ENCODE assay signal across 10 cellular contexts in the genomic region with DNA sequence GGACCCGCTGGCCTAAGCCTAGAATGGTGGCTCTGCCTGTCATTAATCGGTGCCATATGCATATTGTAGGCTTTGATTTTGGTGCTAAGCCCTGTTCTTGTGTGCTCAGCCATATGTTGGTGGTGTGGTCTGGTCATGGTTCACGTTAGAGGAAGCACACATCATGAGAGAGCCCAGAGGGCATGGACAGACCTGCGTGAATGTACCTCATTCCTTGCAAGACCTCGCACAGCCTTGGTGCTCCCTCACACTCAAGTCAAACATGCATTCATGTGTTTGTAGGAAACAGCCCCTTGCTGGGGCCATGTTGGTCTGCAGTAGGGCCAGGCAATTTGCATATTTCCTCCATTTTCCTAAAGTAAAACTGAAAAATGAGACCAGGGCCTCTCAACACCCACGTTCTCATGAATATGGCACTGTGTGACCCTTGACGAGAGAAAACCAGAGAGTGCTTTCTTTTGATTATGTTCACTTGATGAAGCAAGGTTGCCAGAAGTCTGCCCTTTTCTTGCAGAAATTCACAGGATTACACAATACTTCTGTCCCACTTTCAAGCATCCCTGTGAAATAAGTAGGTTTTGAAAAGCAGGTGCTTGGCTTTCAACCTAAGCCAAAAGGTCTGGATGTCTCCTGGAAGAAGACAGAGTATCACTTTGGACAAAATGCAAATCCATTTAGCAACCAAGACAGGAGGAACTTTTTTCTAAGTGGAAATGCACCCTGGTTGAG.
DNase-seq lines count a peak whose midpoint lies in the region; ATAC-seq and TF ChIP-seq lines count a peak whose summit lies in the region.
"Had no signal": no experiment of that assay in that cellular context is flagged by ENCODE, and none has a peak within 500 bp of the region (broad histone marks: within the 10 kb centered on the region; RNA-seq: fewer than 3 reads in every experiment).

No MANE protein-coding gene starts in this region.

- no peak overlapping the region for H3K27ac Mint-ChIP-seq in activated CD4-positive, alpha-beta memory T cell treated with anti-CD3 and anti-CD28 coated beads for 36 hours
- H3K27ac Mint-ChIP-seq in activated CD4-positive, alpha-beta memory T cell treated with anti-CD3 and anti-CD28 coated beads, Interleukin-2, amount 10 ng/mL, durations not matched to agents 7 days and 5 days, result no peak overlapping the region
- peak overlapping the region; percentile 35 for H3K27ac Mint-ChIP-seq in neural crest cell (ENCODE audit: unreplicated experiment)

- H3K4me1 ChIP-seq in uterus, result no peaks in the 10 kb centered on the region

- no peaks in the 10 kb centered on the region for H3K9me3 Mint-ChIP-seq in activated CD4-positive, alpha-beta memory T cell treated with anti-CD3 and anti-CD28 coated beads for 36 hours
- no peaks in the 10 kb centered on the region for H3K9me3 Mint-ChIP-seq in activated CD4-positive, alpha-beta memory T cell treated with anti-CD3 and anti-CD28 coated beads, Interleukin-2, amount 10 ng/mL, durations not matched to agents 7 days and 5 days
- H3K9me3 Mint-ChIP-seq in neural crest cell, result no peaks in the 10 kb centered on the region

- H3K4me3 Mint-ChIP-seq in activated CD4-positive, alpha-beta memory T cell treated with anti-CD3 and anti-CD28 coated beads for 36 hours, result peak overlapping the region; percentile 30
- H3K4me3 Mint-ChIP-seq in activated CD4-positive, alpha-beta memory T cell treated with anti-CD3 and anti-CD28 coated beads, Interleukin-2, amount 10 ng/mL, durations not matched to agents 7 days and 5 days, result no peak overlapping the region
- H3K4me3 Mint-ChIP-seq in neural crest cell, result no peak overlapping the region

- peaks cover 48% of the 10 kb centered on the region for H3K36me3 Mint-ChIP-seq in activated CD4-positive, alpha-beta memory T cell treated with anti-CD3 and anti-CD28 coated beads for 36 hours
- H3K36me3 Mint-ChIP-seq in activated CD4-positive, alpha-beta memory T cell treated with anti-CD3 and anti-CD28 coated beads, Interleukin-2, amount 10 ng/mL, durations not matched to agents 7 days and 5 days (ENCODE audit: low read depth), result peaks cover 38% of the 10 kb centered on the region
- H3K36me3 Mint-ChIP-seq in neural crest cell (ENCODE audit: low read depth), result peaks cover 27% of the 10 kb centered on the region

- DNase-seq in activated CD4-positive, alpha-beta memory T cell treated with anti-CD3 and anti-CD28 coated beads for 36 hours, result peak; percentile 59
- DNase-seq in activated CD4-positive, alpha-beta memory T cell treated with anti-CD3 and anti-CD28 coated beads, Interleukin-2, amount 10 ng/mL, durations not matched to agents 7 days and 5 days, result no peak
- DNase-seq in neural crest cell (ENCODE audit: low read depth, low spot score), result no peak
- DNase-seq in uterus, result no peak
- no peak for DNase-seq in sciatic nerve (ENCODE audit: low spot score)
- DNase-seq in NCI-H187 treated with DMSO at 0.1 percent for 48 hours (lab: John Stamatoyannopoulos, UW), result no peak
- DNase-seq: NCI-H69, upper lobe of left lung had no signal

- peaks cover 25% of the 10 kb centered on the region for H3K4me1 Mint-ChIP-seq in activated CD4-positive, alpha-beta memory T cell treated with anti-CD3 and anti-CD28 coated beads for 36 hours (ENCODE audit: low read depth)
- H3K4me1 Mint-ChIP-seq in activated CD4-positive, alpha-beta memory T cell treated with anti-CD3 and anti-CD28 coated beads, Interleukin-2, amount 10 ng/mL, durations not matched to agents 7 days and 5 days, result peaks cover 12% of the 10 kb centered on the region
- H3K4me1 Mint-ChIP-seq in neural crest cell, result peaks cover 15% of the 10 kb centered on the region

- no peaks in the 10 kb centered on the region for H3K36me3 ChIP-seq in uterus

- intact Hi-C loops in activated CD4-positive, alpha-beta memory T cell treated with anti-CD3 and anti-CD28 coated beads for 36 hours (cut with micrococcal nuclease), result loop anchor here (1.0 to 5.0 kb wide), 2 partner anchors 13 to 36 kb away; no protein-coding TSS in a partner anchor
- intact Hi-C loops in uterus (cut with DNase I; ENCODE audit: low total_unique reads) (no loop called here), sciatic nerve (cut with DNase I) (no loop called here)

- TF ChIP-seq CTCF in neural crest cell (conservative IDR thresholded peaks at IDR 0.05) (no peak), uterus (IDR thresholded peaks at IDR 0.05) (no peak)

- no peak overlapping the region for H3K27ac ChIP-seq in uterus

- no peak overlapping the region for H3K4me3 ChIP-seq in uterus
- H3K4me3 ChIP-seq: upper lobe of left lung had no signal

- H3K27me3 Mint-ChIP-seq in activated CD4-positive, alpha-beta memory T cell treated with anti-CD3 and anti-CD28 coated beads for 36 hours, result no peaks in the 10 kb centered on the region
- no peaks in the 10 kb centered on the region for H3K27me3 Mint-ChIP-seq in activated CD4-positive, alpha-beta memory T cell treated with anti-CD3 and anti-CD28 coated beads, Interleukin-2, amount 10 ng/mL, durations not matched to agents 7 days and 5 days
- H3K27me3 Mint-ChIP-seq in neural crest cell (ENCODE audit: low read depth), result no peaks in the 10 kb centered on the region

- TF ChIP-seq POLR2A in uterus (IDR thresholded peaks at IDR 0.05), result no peak

- no peaks in the 10 kb centered on the region for H3K9me3 ChIP-seq in uterus
- H3K9me3 ChIP-seq: upper lobe of left lung had no signal

- H3K27me3 ChIP-seq in uterus, result no peaks in the 10 kb centered on the region
- H3K27me3 ChIP-seq: upper lobe of left lung had no signal

- CTCF ChIA-PET in activated CD4-positive, alpha-beta memory T cell treated with anti-CD3 and anti-CD28 coated beads for 36 hours (lab: Charles Lee), result no interaction called here
- CTCF ChIA-PET in activated CD4-positive, alpha-beta memory T cell treated with anti-CD3 and anti-CD28 coated beads, Interleukin-2, amount 10 ng/mL, durations not matched to agents 7 days and 5 days (lab: Charles Lee), result interaction anchor here (0.9 kb wide), 1 partner anchor 16 kb away, joined by 3 read pairs; no protein-coding TSS in a partner anchor

- peak; percentile 83 for ATAC-seq in GM21360 (IDR thresholded peaks at IDR 0.05; ENCODE audit: unreplicated experiment)
- peak; percentile 80 for ATAC-seq in HG03175 (IDR thresholded peaks at IDR 0.05; ENCODE audit: unreplicated experiment)
- no peak for ATAC-seq in sciatic nerve

- POLR2A ChIA-PET in activated CD4-positive, alpha-beta memory T cell treated with anti-CD3 and anti-CD28 coated beads for 36 hours (lab: Charles Lee), result interaction anchor here (0.7 kb wide), 1 partner anchor 10 kb away, joined by 3 read pairs; no protein-coding TSS in a partner anchor
- POLR2A ChIA-PET in activated CD4-positive, alpha-beta memory T cell treated with anti-CD3 and anti-CD28 coated beads, Interleukin-2, amount 10 ng/mL, durations not matched to agents 7 days and 5 days (lab: Charles Lee), result interaction anchor here (0.8 kb wide), 1 partner anchor 127 kb away, joined by 3 read pairs; no protein-coding TSS in a partner anchor
